In genomic region chr3:152325136-152325535, GRCh38 we compare ENCODE assay signal across 22 cellular contexts. TPM values are rescaled to one million over a fixed set of nuclear protein-coding genes. Genes with fewer than 3 reads are reported as not detected.
DNase-seq lines count a peak whose midpoint lies in the region; ATAC-seq and TF ChIP-seq lines count a peak whose summit lies in the region.
"Had no signal": no experiment of that assay in that cellular context is flagged by ENCODE, and none has a peak within 500 bp of the region (broad histone marks: within the 10 kb centered on the region; RNA-seq: fewer than 3 reads in every experiment).

No MANE protein-coding gene starts in this region.

- peaks cover 79% of the 10 kb centered on the region for H3K4me1 Mint-ChIP-seq in activated CD4-positive, alpha-beta T cell treated with anti-CD3 and anti-CD28 coated beads for 36 hours
- H3K4me1 Mint-ChIP-seq in CD4-positive, alpha-beta memory T cell: peaks cover 49 to 87% (median 67%) of the 10 kb centered on the region in 4 donors
- peaks cover 75% of the 10 kb centered on the region for H3K4me1 Mint-ChIP-seq in activated naive CD8-positive, alpha-beta T cell (ENCODE audit: low read depth)
- H3K4me1 Mint-ChIP-seq in natural killer cell treated with Interleukin-12 subunit alpha and Interleukin-12 subunit beta and Interleukin-15 and Interleukin-18, amount 100 ng/mL, for 72 hours (ENCODE audit: low read depth in 2 of 2): peaks cover 54 to 76% of the 10 kb centered on the region in 2 donors
- peaks cover 63% of the 10 kb centered on the region for H3K4me1 Mint-ChIP-seq in CD14-positive monocyte

- peak overlapping the region; percentile 20 for H3K4me3 Mint-ChIP-seq in activated CD4-positive, alpha-beta T cell treated with anti-CD3 and anti-CD28 coated beads for 36 hours
- peak overlapping the region in 7 of 8 donors; percentile 5 to 63 (median 38) for H3K4me3 Mint-ChIP-seq in CD4-positive, alpha-beta memory T cell
- H3K4me3 Mint-ChIP-seq in activated naive CD8-positive, alpha-beta T cell: peak overlapping the region; percentile 62
- H3K4me3 Mint-ChIP-seq in natural killer cell treated with Interleukin-12 subunit alpha and Interleukin-12 subunit beta and Interleukin-15 and Interleukin-18, amount 100 ng/mL, for 72 hours: peak overlapping the region; percentile 64
- H3K4me3 Mint-ChIP-seq in CD14-positive monocyte: no peak overlapping the region

- CTCF ChIA-PET in activated CD4-positive, alpha-beta T cell treated with anti-CD3 and anti-CD28 coated beads for 36 hours (lab: Charles Lee): no interaction called here
- CTCF ChIA-PET in CD4-positive, alpha-beta memory T cell (lab: Charles Lee; ENCODE audit: partially characterized antibody): no interaction called here

- no peaks in the 10 kb centered on the region for H3K27me3 Mint-ChIP-seq in activated CD4-positive, alpha-beta T cell treated with anti-CD3 and anti-CD28 coated beads for 36 hours
- no peaks in the 10 kb centered on the region for H3K27me3 Mint-ChIP-seq in CD4-positive, alpha-beta memory T cell
- H3K27me3 Mint-ChIP-seq in activated naive CD8-positive, alpha-beta T cell: no peaks in the 10 kb centered on the region
- H3K27me3 Mint-ChIP-seq in natural killer cell treated with Interleukin-12 subunit alpha and Interleukin-12 subunit beta and Interleukin-15 and Interleukin-18, amount 100 ng/mL, for 72 hours: no peaks in the 10 kb centered on the region
- no peaks in the 10 kb centered on the region for H3K27me3 Mint-ChIP-seq in CD14-positive monocyte (ENCODE audit: low read depth in 3 of 3)

- H3K36me3 ChIP-seq in CD4-positive, alpha-beta memory T cell (ENCODE audit: insufficient read depth, low read length): no peaks in the 10 kb centered on the region
- H3K36me3 ChIP-seq: suprapubic skin had no signal

- peak overlapping the region; percentile 62 for H3K27ac Mint-ChIP-seq in activated CD4-positive, alpha-beta T cell treated with anti-CD3 and anti-CD28 coated beads for 36 hours
- H3K27ac Mint-ChIP-seq in CD4-positive, alpha-beta memory T cell: peak overlapping the region in 6 of 7 donors; percentile 5 to 75 (median 62)
- peak overlapping the region; percentile 79 for H3K27ac Mint-ChIP-seq in activated naive CD8-positive, alpha-beta T cell
- peak overlapping the region; percentile 73 to 93 for H3K27ac Mint-ChIP-seq in natural killer cell treated with Interleukin-12 subunit alpha and Interleukin-12 subunit beta and Interleukin-15 and Interleukin-18, amount 100 ng/mL, for 72 hours
- H3K27ac Mint-ChIP-seq in CD14-positive monocyte: peak overlapping the region in 3 of 7 donors; percentile 7 to 79 (median 43)

- intact Hi-C loops in activated CD4-positive, alpha-beta T cell treated with anti-CD3 and anti-CD28 coated beads for 36 hours (cut with DNase I, micrococcal nuclease): loop anchor here (2.0 to 10.0 kb wide), 2 partner anchors 16 to 1300 kb away; no protein-coding TSS in a partner anchor
- intact Hi-C loops in CD4-positive, alpha-beta memory T cell (cut with micrococcal nuclease): no loop called here
- intact Hi-C loops in CD14-positive monocyte (cut with micrococcal nuclease): no loop called here

- no peaks in the 10 kb centered on the region for H3K9me3 Mint-ChIP-seq in activated CD4-positive, alpha-beta T cell treated with anti-CD3 and anti-CD28 coated beads for 36 hours (ENCODE audit: low read depth)
- H3K9me3 Mint-ChIP-seq in CD4-positive, alpha-beta memory T cell: no peaks in the 10 kb centered on the region
- H3K9me3 Mint-ChIP-seq in activated naive CD8-positive, alpha-beta T cell (ENCODE audit: low read depth): no peaks in the 10 kb centered on the region
- H3K9me3 Mint-ChIP-seq in natural killer cell treated with Interleukin-12 subunit alpha and Interleukin-12 subunit beta and Interleukin-15 and Interleukin-18, amount 100 ng/mL, for 72 hours: peaks cover 3% of the 10 kb centered on the region
- H3K9me3 Mint-ChIP-seq in CD14-positive monocyte: peaks cover 0 to 3% (median 0%) of the 10 kb centered on the region in 7 donors

- peaks cover 31% of the 10 kb centered on the region for H3K36me3 Mint-ChIP-seq in activated CD4-positive, alpha-beta T cell treated with anti-CD3 and anti-CD28 coated beads for 36 hours (ENCODE audit: low read depth)
- peaks cover 25 to 39% of the 10 kb centered on the region in 2 donors for H3K36me3 Mint-ChIP-seq in CD4-positive, alpha-beta memory T cell
- peaks cover 12% of the 10 kb centered on the region for H3K36me3 Mint-ChIP-seq in activated naive CD8-positive, alpha-beta T cell
- H3K36me3 Mint-ChIP-seq in natural killer cell treated with Interleukin-12 subunit alpha and Interleukin-12 subunit beta and Interleukin-15 and Interleukin-18, amount 100 ng/mL, for 72 hours: peaks cover 18% of the 10 kb centered on the region
- H3K36me3 Mint-ChIP-seq in CD14-positive monocyte: peaks cover 10 to 11% of the 10 kb centered on the region in 2 donors

- H3K9me3 ChIP-seq in CD4-positive, alpha-beta memory T cell (ENCODE audit: control insufficient read depth in 1 of 2, low read length in 2 of 2): no peaks in the 10 kb centered on the region
- H3K9me3 ChIP-seq: A549, suprapubic skin, vagina had no signal

- POLR2A ChIA-PET in activated CD4-positive, alpha-beta T cell treated with anti-CD3 and anti-CD28 coated beads for 36 hours (lab: Charles Lee): no interaction called here
- POLR2A ChIA-PET in CD4-positive, alpha-beta memory T cell (lab: Charles Lee; ENCODE audit: partially characterized antibody): interaction anchor here (0.8 to 1.9 kb wide), 5 partner anchors 9 to 63 kb away, joined by 3 to 10 read pairs (median 6); no protein-coding TSS in a partner anchor

- no peak overlapping the region for H3K27ac ChIP-seq in CD4-positive, alpha-beta memory T cell (ENCODE audit: low read depth, low read length)
- H3K27ac ChIP-seq: A549, epithelial cell of prostate, suprapubic skin, vagina had no signal

- no peak for TF ChIP-seq CTCF in CD14-positive monocyte (IDR thresholded peaks at IDR 0.05)

- H3K4me3 ChIP-seq in CD4-positive, alpha-beta memory T cell (ENCODE audit: low read length in 2 of 2): no peak overlapping the region
- H3K4me3 ChIP-seq: A549, suprapubic skin, vagina had no signal

- DNase-seq in activated CD4-positive, alpha-beta T cell treated with anti-CD3 and anti-CD28 coated beads for 36 hours: no peak
- no peak for DNase-seq in activated CD4-positive, alpha-beta T cell treated with anti-CD3 and anti-CD28 coated beads for 1 hour
- no peak for DNase-seq in CD4-positive, alpha-beta memory T cell
- DNase-seq in natural killer cell treated with Interleukin-12 subunit alpha and Interleukin-12 subunit beta and Interleukin-15 and Interleukin-18, amount 100 ng/mL, for 72 hours (ENCODE audit: low spot score): no peak
- DNase-seq in 8988T (no peak), HuH-7 (ENCODE audit: low spot score) (no peak), CD14-positive monocyte (ENCODE audit: low spot score) (no peak)
- DNase-seq: amygdala; foreskin fibroblast; HCEC 1CT; hippocampal formation; NCI-H1092; NCI-H2029 treated with DMSO at 0.1 percent for 48 hours; NCI-H446 treated with DMSO at 0.1 percent for 48 hours; RPMI8226; SK-N-SH; stimulated activated CD4-positive, alpha-beta T cell treated with anti-CD3 and anti-CD28 coated beads, Interleukin-12 subunit alpha, Interleukin-12 subunit beta, amount 100 ng/mL, for 4 hours had no signal

- H3K4me1 ChIP-seq in CD4-positive, alpha-beta memory T cell (ENCODE audit: insufficient read depth, low read length): peaks cover 94% of the 10 kb centered on the region

- peak; percentile 58 for ATAC-seq in activated CD4-positive, alpha-beta T cell treated with anti-CD3 and anti-CD28 coated beads for 36 hours
- no peak for ATAC-seq in natural killer cell treated with Interleukin-12 subunit alpha and Interleukin-12 subunit beta and Interleukin-15 and Interleukin-18, amount 100 ng/mL, for 72 hours
- ATAC-seq: A549 had no signal

- no peaks in the 10 kb centered on the region for H3K27me3 ChIP-seq in CD4-positive, alpha-beta memory T cell (ENCODE audit: insufficient read depth, low read length)
- H3K27me3 ChIP-seq: suprapubic skin, vagina had no signal

RNA-seq across cellular contexts. Expression of gene MBNL1, which starts 56.4 kb away (rescaled TPM):
- total RNA-seq in activated CD4-positive, alpha-beta T cell treated with anti-CD3 and anti-CD28 coated beads for 36 hours: 100 to 1,000 TPM; 317 to 481 TPM
- total RNA-seq in CD4-positive, alpha-beta memory T cell: 100 to 1,000 TPM; 420 to 430 TPM
- 100 to 1,000 TPM; 289 to 302 TPM for polyA plus RNA-seq in CD4-positive, alpha-beta memory T cell
- 100 to 1,000 TPM; 353 to 509 TPM for total RNA-seq in natural killer cell treated with Interleukin-12 subunit alpha and Interleukin-12 subunit beta and Interleukin-15 and Interleukin-18, amount 100 ng/mL, for 72 hours
- polyA plus RNA-seq in CD14-positive monocyte: 100 to 1,000 TPM; 191 to 204 TPM

Comparison
In these comparisons a context has a peak if more than half of its experiments do, and no peak if none do; other contexts are left out.
1. H3K4me3 Mint-ChIP-seq: peak in activated CD4-positive, alpha-beta T cell treated with anti-CD3 and anti-CD28 coated beads for 36 hours (single experiment), CD4-positive, alpha-beta memory T cell (7 of 8), activated naive CD8-positive, alpha-beta T cell (single experiment) and natural killer cell treated with Interleukin-12 subunit alpha and Interleukin-12 subunit beta and Interleukin-15 and Interleukin-18, amount 100 ng/mL, for 72 hours (single experiment); none in CD14-positive monocyte (0 of 2).
2. intact Hi-C loops: an anchor here in activated CD4-positive, alpha-beta T cell treated with anti-CD3 and anti-CD28 coated beads for 36 hours (2.0 to 10.0 kb wide); none called in CD4-positive, alpha-beta memory T cell and CD14-positive monocyte.